ENCODE assay signal across 8 cellular contexts in genomic region chr1:46667782-46668760, GRCh38. TPM values are rescaled to one million over a fixed set of nuclear protein-coding genes. Genes with fewer than 3 reads are reported as not detected.
DNase-seq lines count a peak whose midpoint lies in the region; ATAC-seq and TF ChIP-seq lines count a peak whose summit lies in the region.

Gene ATPAF1 (minus strand): TSS chr1:46668364. CDS start chr1:46668322, 42 bp downstream.

- peaks cover 0 to 17% of the 10 kb centered on the region in 2 donors for H3K36me3 ChIP-seq in duodenal mucosa (ENCODE audit: control insufficient read depth in 1 of 2, insufficient read depth in 2 of 2, low read length in 2 of 2)
- peaks cover 0 to 14% (median 0%) of the 10 kb centered on the region in 4 donors for H3K36me3 ChIP-seq in right lobe of liver

- H3K27ac ChIP-seq in duodenal mucosa (ENCODE audit: low read depth, low read length) (peak within 1 kb of the TSS; percentile 50), right lobe of liver (peak within 1 kb of the TSS; percentile 47 to 61 (median 54))

- H3K4me3 ChIP-seq in AG04449 (ENCODE audit: low read depth, low read length) (peak within 1 kb of the TSS; percentile 79), duodenal mucosa (ENCODE audit: low read depth in 1 of 2, low read length in 2 of 2) (peak within 1 kb of the TSS; percentile 91), right lobe of liver (peak within 1 kb of the TSS; percentile 67 to 92 (median 88))

- H3K27me3 ChIP-seq in duodenal mucosa (ENCODE audit: control insufficient read depth in 1 of 2, insufficient read depth in 2 of 2, low read length in 2 of 2): no peaks in the 10 kb centered on the region
- no peaks in the 10 kb centered on the region for H3K27me3 ChIP-seq in right lobe of liver

- WGBS in right lobe of liver (ENCODE audit: insufficient coverage, low coverage, low lambda C conversion rate, missing lambda C conversion rate): 2% methylated on average over 9 of the region's 96 CpGs

- intact Hi-C loops in right lobe of liver (cut with DNase I): no loop called here

- peak; percentile 58 for TF ChIP-seq POLR2A in right lobe of liver (IDR thresholded peaks at IDR 0.05)

- no peak for TF ChIP-seq CTCF in AG04449 (IDR thresholded peaks at IDR 0.05; ENCODE audit: insufficient read depth, low read length, missing control alignments)
- no peak for TF ChIP-seq CTCF in right lobe of liver (IDR thresholded peaks at IDR 0.05)

- DNase-seq in AG04449 (ENCODE audit: low read depth, low spot score) (no peak), NCI-H526 (lab: John Stamatoyannopoulos, UW) (peak; percentile 29 to 85), right lobe of liver (peak; percentile 77 to 86 (median 86))
- peak; percentile 41 to 43 for DNase-seq in activated CD4-positive, alpha-beta T cell treated with anti-CD3 and anti-CD28 coated beads, Interleukin-2, amount 50 U/mL, for 4 hours
- peak; percentile 57 to 65 for DNase-seq in stimulated activated CD4-positive, alpha-beta T cell treated with anti-CD3 and anti-CD28 coated beads, Interleukin-4, amount 100 ng/mL, for 4 hours

- H3K9me3 ChIP-seq in duodenal mucosa (ENCODE audit: control insufficient read depth in 1 of 2, low read length in 2 of 2) (no peaks in the 10 kb centered on the region), right lobe of liver (no peaks in the 10 kb centered on the region)

- peak within 1 kb of the TSS; percentile 76 to 82 for H3K9ac ChIP-seq in duodenal mucosa (ENCODE audit: low read depth in 1 of 2, low read length in 2 of 2)

- POLR2A ChIA-PET in AG04449 (lab: Yijun Ruan, JAX): interaction anchor here (1.1 to 1.2 kb wide), 2 partner anchors 51 kb away, joined by 5 read pairs; partner anchors contain the start of genes EFCAB14 and MOB3C

- peak; percentile 83 for ATAC-seq in GM18867 (IDR thresholded peaks at IDR 0.05; ENCODE audit: unreplicated experiment)
- peak; percentile 78 for ATAC-seq in HG03108 (IDR thresholded peaks at IDR 0.05; ENCODE audit: unreplicated experiment)
- ATAC-seq in right lobe of liver: peak; percentile 90 to 96 (median 94)

- H3K4me1 ChIP-seq in duodenal mucosa (ENCODE audit: control insufficient read depth in 1 of 2, insufficient read depth in 2 of 2, low read length in 2 of 2) (peaks cover 16 to 19% of the 10 kb centered on the region in 2 donors), right lobe of liver (peaks cover 0 to 13% (median 0%) of the 10 kb centered on the region in 4 donors)

- CTCF ChIA-PET in AG04449 (lab: Yijun Ruan, JAX): interaction anchor here (0.9 to 1.4 kb wide), 4 partner anchors 9 to 120 kb away, joined by 3 to 4 read pairs (median 3); no protein-coding TSS in a partner anchor

RNA-seq across cellular contexts. Expression of gene ATPAF1, which starts in this region (rescaled TPM):
- 10 to 100 TPM; 34.9 to 57.1 (median 42.1) TPM for total RNA-seq in right lobe of liver
